ENCODE assay signal across 1 cellular context in genomic region chr14:74960702-74961101, GRCh38.
TF ChIP-seq lines count a peak whose summit lies in the region.

No MANE protein-coding gene starts in this region.

TF ChIP-seq in H1, 55 proteins besides CTCF, POLR2A, EP300 and RAD21:
- TF ChIP-seq KDM5A (IDR thresholded peaks at IDR 0.05; ENCODE audit: low read length) (no peak), GABPA (IDR thresholded peaks at IDR 0.05; ENCODE audit: borderline replicate concordance, insufficient read depth, low read length) (no peak), SIX5 (IDR thresholded peaks at IDR 0.05; ENCODE audit: low read depth, low read length) (no peak), RXRA (IDR thresholded peaks at IDR 0.05; ENCODE audit: insufficient read depth, low read depth, low read length) (no peak), SP4 (IDR thresholded peaks at IDR 0.05; ENCODE audit: low read length) (no peak), JUND (IDR thresholded peaks at IDR 0.05; ENCODE audit: low read length) (no peak), POU5F1 (IDR thresholded peaks at IDR 0.05; ENCODE audit: low read depth, low read length) (no peak), CHD1 (IDR thresholded peaks at IDR 0.05; ENCODE audit: low read depth, low read length) (no peak), JUN (IDR thresholded peaks at IDR 0.05; ENCODE audit: low read depth, low read length) (no peak), EGR1 (IDR thresholded peaks at IDR 0.05; ENCODE audit: borderline replicate concordance, low read depth, low read length) (no peak)
